In the genomic region with DNA sequence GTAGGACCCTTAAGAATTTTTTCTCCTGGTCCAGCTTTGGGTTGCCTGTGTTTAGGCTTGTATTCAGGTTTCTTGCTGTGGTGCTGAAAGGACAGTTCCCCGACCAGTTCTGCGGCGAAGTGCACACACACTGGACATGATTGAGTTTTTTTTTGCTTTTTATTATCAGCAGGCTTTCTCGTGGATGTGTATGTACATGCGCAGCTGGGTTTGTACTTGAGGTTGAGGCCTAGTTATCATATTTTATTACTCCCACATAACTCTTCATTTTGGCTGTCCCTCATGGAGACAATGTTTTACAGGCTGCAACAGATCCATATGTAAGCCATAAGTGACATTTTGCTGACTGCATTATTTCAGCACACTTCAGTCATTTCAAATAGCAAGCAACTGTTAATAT, we compare ENCODE assay signal across 8 cellular contexts. TPM values are rescaled to one million over a fixed set of nuclear protein-coding genes. Genes with fewer than 3 reads are reported as not detected.
DNase-seq lines count a peak whose midpoint lies in the region; ATAC-seq and TF ChIP-seq lines count a peak whose summit lies in the region.

No MANE protein-coding gene starts in this region.

- H2BK5ac ChIP-seq in IMR-90 (ENCODE audit: low read depth, low read length, poor library complexity, severe bottlenecking) = no peak overlapping the region

- dilution Hi-C loops in IMR-90 (cut with HindIII; ENCODE audit: low sequenced_read_pairs, unreplicated experiment) = no loop called here

- no peak overlapping the region for H3K27ac Mint-ChIP-seq in activated naive CD8-positive, alpha-beta T cell treated with anti-CD3 and anti-CD28 coated beads for 36 hours

- no peak overlapping the region for H3K18ac ChIP-seq in IMR-90 (ENCODE audit: low read depth, low read length)

- POLR2A ChIA-PET in IMR-90 (lab: Charles Lee; ENCODE audit: unreplicated experiment) = interaction anchor here (0.7 kb wide), 1 partner anchor 1743 kb away, joined by 3 read pairs; no protein-coding TSS in a partner anchor

- ATAC-seq in IMR-90 (ENCODE audit: low read depth) = 0 out of 2 replicates have a peak, but pooled peaks have one; percentile 9
- ATAC-seq in GM21529 (IDR thresholded peaks at IDR 0.05; ENCODE audit: unreplicated experiment) = no peak
- ATAC-seq in HG03097 (IDR thresholded peaks at IDR 0.05; ENCODE audit: low FRiP score, unreplicated experiment) = no peak

- H4K20me1 ChIP-seq in IMR-90 (ENCODE audit: insufficient read depth, low read length) = peaks cover 51% of the 10 kb centered on the region; the same call in 1 of the 2 replicates

- no peaks in the 10 kb centered on the region for H3K9me3 ChIP-seq in IMR-90 (ENCODE audit: control insufficient read depth, insufficient read depth, low read length)

- H2BK15ac ChIP-seq in IMR-90 (ENCODE audit: low read depth, low read length) = no peak overlapping the region

- no peaks in the 10 kb centered on the region; the same call in 1 of the 2 replicates for H3K4me1 ChIP-seq in IMR-90 (ENCODE audit: control insufficient read depth, insufficient read depth, low read length)

- DNase-seq in AG10803 (ENCODE audit: low read depth) = peak; percentile 70
- peak; percentile 79 for DNase-seq in IMR-90
- DNase-seq in activated naive CD8-positive, alpha-beta T cell treated with anti-CD3 and anti-CD28 coated beads for 36 hours = peak; percentile 28
- peak; percentile 90 for DNase-seq in left kidney (ENCODE audit: low read depth, low spot score)
- DNase-seq in ureter (ENCODE audit: low spot score) = no peak
- no peak for DNase-seq in occipital lobe (lab: John Stamatoyannopoulos, UW)

- H4K91ac ChIP-seq in IMR-90 (ENCODE audit: insufficient read depth, low read depth, low read length) = no peak overlapping the region

- no peak for TF ChIP-seq RAD21 in IMR-90 (IDR thresholded peaks at IDR 0.05; ENCODE audit: low read length)

- WGBS in IMR-90 (ENCODE audit: extremely low coverage in 2 of 2, insufficient read length in 1 of 2), 2 experiments = no CpG with 5 or more reads among the region's 5 CpGs

- intact Hi-C loops in IMR-90 (cut with micrococcal nuclease) = loop anchor here (5.0 kb wide), 1 partner anchor 219 kb away; a partner anchor contains a TSS

- H2AK5ac ChIP-seq in IMR-90 (ENCODE audit: low read depth, low read length) = no peak overlapping the region

- H3K9ac ChIP-seq in IMR-90 (ENCODE audit: low read depth, low read length) = no peak overlapping the region

- H3K36me3 ChIP-seq in IMR-90 (ENCODE audit: control insufficient read depth, insufficient read depth, low read length) = no peaks in the 10 kb centered on the region

- no peak for TF ChIP-seq POLR2A in IMR-90 (IDR thresholded peaks at IDR 0.05; ENCODE audit: low read depth, low read length)

- BruUV-seq in IMR-90 (replicated peaks; lab: Mats Ljungman, UMichigan) = no TSS peak

- H3K27me3 ChIP-seq in IMR-90 (ENCODE audit: control insufficient read depth, insufficient read depth, low read length) = no peaks in the 10 kb centered on the region

- no peaks in the 10 kb centered on the region for H3K36me3 Mint-ChIP-seq in activated naive CD8-positive, alpha-beta T cell treated with anti-CD3 and anti-CD28 coated beads for 36 hours

- no peak overlapping the region for H3K4me2 ChIP-seq in IMR-90 (ENCODE audit: low read depth, low read length)

- H3K14ac ChIP-seq in IMR-90 (replicated peaks; ENCODE audit: low read depth, low read length) = no peak overlapping the region

- H2BK20ac ChIP-seq in IMR-90 (ENCODE audit: low read depth, low read length) = no peak overlapping the region

- H3K4me3 ChIP-seq in AG10803 (ENCODE audit: low read length) = no peak overlapping the region
- no peak overlapping the region for H3K4me3 ChIP-seq in IMR-90 (ENCODE audit: insufficient read depth, low read depth, low read length)

- no peak overlapping the region for H4K5ac ChIP-seq in IMR-90 (ENCODE audit: low read depth, low read length)

- H2AK9ac ChIP-seq in IMR-90 (replicated peaks; ENCODE audit: low read depth, low read length, poor library complexity) = no peak overlapping the region

- peaks cover 5 to 64% of the 10 kb centered on the region in 2 experiments for H3K79me1 ChIP-seq in IMR-90 (ENCODE audit: low read depth in 1 of 2, low read length in 2 of 2)

- H3K27ac ChIP-seq in IMR-90 (ENCODE audit: insufficient read depth, low read length) = no peak overlapping the region

- no peak overlapping the region for H3K4me3 Mint-ChIP-seq in activated naive CD8-positive, alpha-beta T cell treated with anti-CD3 and anti-CD28 coated beads for 36 hours

- TF ChIP-seq CTCF in AG10803 (conservative IDR thresholded peaks at IDR 0.05; ENCODE audit: low read length) (no peak), IMR-90 (conservative IDR thresholded peaks at IDR 0.05; ENCODE audit: low read depth, low read length) (no peak)

- H3K27me3 Mint-ChIP-seq in activated naive CD8-positive, alpha-beta T cell treated with anti-CD3 and anti-CD28 coated beads for 36 hours = peaks cover 63% of the 10 kb centered on the region

- H2AFZ ChIP-seq in IMR-90 (replicated peaks; ENCODE audit: low read length, poor library complexity) = no peak overlapping the region

- H4K8ac ChIP-seq in IMR-90 (ENCODE audit: low read depth in 2 of 2, low read length in 2 of 2) = no peak overlapping the region

- H2BK120ac ChIP-seq in IMR-90 (ENCODE audit: low read depth, low read length) = no peak overlapping the region

- in situ Hi-C loops in IMR-90 (cut with MboI; ENCODE audit: low sequenced_read_pairs) = no loop called here

- H3K23ac ChIP-seq in IMR-90 (ENCODE audit: low read depth, low read length) = no peak overlapping the region

- no peak overlapping the region for H3K56ac ChIP-seq in IMR-90 (ENCODE audit: extremely low read depth, insufficient read depth, low read length)

- peaks cover 19% of the 10 kb centered on the region for H3K4me1 Mint-ChIP-seq in activated naive CD8-positive, alpha-beta T cell treated with anti-CD3 and anti-CD28 coated beads for 36 hours

- no peak overlapping the region for H3K4ac ChIP-seq in IMR-90 (ENCODE audit: low read depth, low read length)

- CTCF ChIA-PET in IMR-90 (lab: Yijun Ruan, JAX) = no interaction called here

- no peaks in the 10 kb centered on the region for H3K9me3 Mint-ChIP-seq in activated naive CD8-positive, alpha-beta T cell treated with anti-CD3 and anti-CD28 coated beads for 36 hours

- H3K9me1 ChIP-seq in IMR-90 (ENCODE audit: insufficient read depth, low read length) = peaks cover 4% of the 10 kb centered on the region; the same call in 1 of the 2 replicates

TF ChIP-seq in IMR-90, 13 proteins besides CTCF, POLR2A, EP300 and RAD21:
- TF ChIP-seq CHD1 (IDR thresholded peaks at IDR 0.05; ENCODE audit: low read depth, low read length) (no peak), CEBPB (IDR thresholded peaks at IDR 0.05; ENCODE audit: low read depth, low read length) (no peak), RCOR1 (IDR thresholded peaks at IDR 0.05; ENCODE audit: insufficient replicate concordance, low read length) (no peak), MXI1 (IDR thresholded peaks at IDR 0.05; ENCODE audit: borderline replicate concordance, low read depth, low read length) (peak; percentile 61; the same call in 1 of the 2 replicates), FOS (IDR thresholded peaks at IDR 0.05; ENCODE audit: low read depth, low read length) (no peak), MAFK (IDR thresholded peaks at IDR 0.05; ENCODE audit: low read depth, low read length) (0 out of 2 replicates have a peak, but pooled peaks have one; percentile 18)
- TF ChIP-seq, protein P1, sequence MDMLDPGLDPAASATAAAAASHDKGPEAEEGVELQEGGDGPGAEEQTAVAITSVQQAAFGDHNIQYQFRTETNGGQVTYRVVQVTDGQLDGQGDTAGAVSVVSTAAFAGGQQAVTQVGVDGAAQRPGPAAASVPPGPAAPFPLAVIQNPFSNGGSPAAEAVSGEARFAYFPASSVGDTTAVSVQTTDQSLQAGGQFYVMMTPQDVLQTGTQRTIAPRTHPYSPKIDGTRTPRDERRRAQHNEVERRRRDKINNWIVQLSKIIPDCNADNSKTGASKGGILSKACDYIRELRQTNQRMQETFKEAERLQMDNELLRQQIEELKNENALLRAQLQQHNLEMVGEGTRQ (IDR thresholded peaks at IDR 0.05; ENCODE audit: low read depth, low read length) = no peak

RNA-seq across cellular contexts. Expression of a gene that starts 2.5 kb away (rescaled TPM):
- total RNA-seq in IMR-90 (2012; rRNA removed) = 14.7 and 19.7 TPM in 2 replicates
- 6.1 and 6.9 TPM in 2 replicates for polyA plus RNA-seq in IMR-90 (2012; rRNA removed)
- 2.1 and 2.6 TPM in 2 replicates for polyA plus RNA-seq in IMR-90 (2012; cell fraction: cytosol; rRNA removed)
- 16.1 and 41.1 TPM in 2 replicates for polyA plus RNA-seq in IMR-90 (2012; cell fraction: nucleus; rRNA removed; ENCODE audit: low replicate concordance)
- under 1 TPM; 0.86 to 0.93 TPM for total RNA-seq in activated naive CD8-positive, alpha-beta T cell treated with anti-CD3 and anti-CD28 coated beads for 36 hours
- 2.2 TPM for total RNA-seq in ureter
- 51.2 TPM for total RNA-seq in occipital lobe

Comparison
In these comparisons a context has a peak if more than half of its experiments do, and no peak if none do; other contexts are left out.
1. DNase-seq: peak in AG10803 (single experiment), IMR-90 (single experiment), activated naive CD8-positive, alpha-beta T cell treated with anti-CD3 and anti-CD28 coated beads for 36 hours (single experiment) and left kidney (single experiment); none in ureter (single experiment) and occipital lobe (single experiment).